In the genomic region with DNA sequence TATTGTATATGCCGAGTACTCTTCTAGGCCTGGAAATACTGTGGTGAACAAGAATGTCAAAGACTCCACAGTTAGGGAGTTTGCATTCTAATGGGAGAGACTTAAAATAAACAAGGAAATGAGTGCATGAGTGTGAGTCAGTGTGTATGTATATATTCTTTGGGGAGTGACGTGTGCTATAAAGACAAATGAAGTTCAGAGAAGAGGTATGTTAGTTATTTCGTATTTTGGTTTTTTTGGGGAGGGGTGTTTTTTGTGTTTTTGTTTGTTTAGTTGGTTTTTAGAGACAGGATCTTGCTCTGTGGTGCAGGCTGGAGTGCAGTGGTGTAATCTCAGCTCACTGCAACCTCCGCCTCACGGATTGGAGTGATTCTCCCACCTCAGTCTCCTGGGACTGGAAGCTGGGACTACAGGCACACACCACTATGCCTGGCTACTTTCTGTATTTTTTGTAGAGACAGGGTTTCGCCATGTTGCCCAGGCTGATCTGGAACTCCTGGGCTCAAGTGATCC, we compare ENCODE assay signal across 1 cellular context.
TF ChIP-seq lines count a peak whose summit lies in the region.

No MANE protein-coding gene starts in this region.

TF ChIP-seq in SK-N-SH treated with all-trans-retinoic acid at 6 μM for 48 hours, 23 proteins besides CTCF, POLR2A, EP300 and RAD21 (continued from another document):
- TF ChIP-seq, protein P1, sequence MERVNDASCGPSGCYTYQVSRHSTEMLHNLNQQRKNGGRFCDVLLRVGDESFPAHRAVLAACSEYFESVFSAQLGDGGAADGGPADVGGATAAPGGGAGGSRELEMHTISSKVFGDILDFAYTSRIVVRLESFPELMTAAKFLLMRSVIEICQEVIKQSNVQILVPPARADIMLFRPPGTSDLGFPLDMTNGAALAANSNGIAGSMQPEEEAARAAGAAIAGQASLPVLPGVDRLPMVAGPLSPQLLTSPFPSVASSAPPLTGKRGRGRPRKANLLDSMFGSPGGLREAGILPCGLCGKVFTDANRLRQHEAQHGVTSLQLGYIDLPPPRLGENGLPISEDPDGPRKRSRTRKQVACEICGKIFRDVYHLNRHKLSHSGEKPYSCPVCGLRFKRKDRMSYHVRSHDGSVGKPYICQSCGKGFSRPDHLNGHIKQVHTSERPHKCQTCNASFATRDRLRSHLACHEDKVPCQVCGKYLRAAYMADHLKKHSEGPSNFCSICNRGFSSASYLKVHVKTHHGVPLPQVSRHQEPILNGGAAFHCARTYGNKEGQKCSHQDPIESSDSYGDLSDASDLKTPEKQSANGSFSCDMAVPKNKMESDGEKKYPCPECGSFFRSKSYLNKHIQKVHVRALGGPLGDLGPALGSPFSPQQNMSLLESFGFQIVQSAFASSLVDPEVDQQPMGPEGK (CRISPR knock-in tag; IDR thresholded peaks at IDR 0.05; ENCODE audit: borderline replicate concordance): no peak
- no peak for TF ChIP-seq ZFP30 (CRISPR knock-in tag; IDR thresholded peaks at IDR 0.05)
